ENCODE assay signal across 8 cellular contexts in genomic region chr9:125747765-125748510, GRCh38. TPM values are rescaled to one million over a fixed set of nuclear protein-coding genes. Genes with fewer than 3 reads are reported as not detected.
A peak's percentile ranks its signal among the peaks of the same experiment; 100 is the strongest.
DNase-seq lines count a peak whose midpoint lies in the region; ATAC-seq, FAIRE-seq and TF ChIP-seq lines count a peak whose summit lies in the region.

No MANE protein-coding gene starts in this region.

- RAD21 ChIA-PET in GM12878 (lab: Charles Lee; ENCODE audit: unreplicated experiment): interaction anchor here (0.9 to 4.4 kb wide), 6 partner anchors 9 to 187 kb away, joined by 3 to 35 read pairs (median 7); partner anchors contain the start of gene MAPKAP1

- CTCF ChIA-PET in GM12878 (lab: Yijun Ruan, JAX): interaction anchor here (1.2 kb wide), 1 partner anchor 44 kb away, joined by 3 read pairs; no protein-coding TSS in a partner anchor

- no peaks in the 10 kb centered on the region for H4K20me1 ChIP-seq in GM12878 (ENCODE audit: control insufficient read depth, insufficient read depth)

- BruUV-seq in GM12878 (replicated peaks; lab: Mats Ljungman, UMichigan): no TSS peak

- TF ChIP-seq CTCF in GM12878 (IDR thresholded peaks at IDR 0.05 in 2 of 3, conservative IDR thresholded peaks at IDR 0.05 in 1 of 3; ENCODE audit: control insufficient read depth in 2 of 3, extremely low read depth in 1 of 3, insufficient read depth in 1 of 3, low read depth in 3 of 3, low read length in 3 of 3): no peak

- FAIRE-seq in GM12878 (lab: Jason Lieb, UNC): no peak
- no peak for FAIRE-seq in small intestine (lab: Jason Lieb, UNC)

- H3K27ac ChIP-seq in SJCRH30: peak overlapping the region; percentile 65; the same call in 1 of the 2 replicates
- peak overlapping the region; percentile 89 for H3K27ac ChIP-seq in GM12878 (ENCODE audit: control insufficient read depth, insufficient read depth)
- H3K27ac ChIP-seq in small intestine (ENCODE audit: low read depth in 1 of 2, low read length in 1 of 2): peak overlapping the region; percentile 24 to 78

- H3K79me2 ChIP-seq in GM12878 (ENCODE audit: control insufficient read depth, insufficient read depth, low read length): peaks cover 57% of the 10 kb centered on the region

- TF ChIP-seq EP300 in GM12878 (IDR thresholded peaks at IDR 0.05; ENCODE audit: borderline replicate concordance in 1 of 2, control insufficient read depth in 1 of 2, low read depth in 2 of 2, low read length in 2 of 2): no peak

- peak overlapping the region; percentile 66 for H2AFZ ChIP-seq in GM12878 (ENCODE audit: control insufficient read depth, low read depth, low read length)

- in situ Hi-C loops in GM12878 (cut with MboI): no loop called here

- peak overlapping the region; percentile 90 for H3K9ac ChIP-seq in GM12878 (ENCODE audit: control insufficient read depth, insufficient read depth, low read length)

- H3K36me3 ChIP-seq in SJCRH30: peaks cover 34% of the 10 kb centered on the region
- H3K36me3 ChIP-seq in GM12878 (ENCODE audit: control insufficient read depth in 2 of 2, insufficient read depth in 2 of 2, low read length in 1 of 2): no peaks in the 10 kb centered on the region
- no peaks in the 10 kb centered on the region for H3K36me3 ChIP-seq in small intestine (ENCODE audit: control insufficient read depth in 2 of 2, insufficient read depth in 2 of 2, low read length in 2 of 2)

- ATAC-seq in GM12878: peak; percentile 1; the same call in 2 of the 3 replicates
- ATAC-seq in esophagus mucosa: no peak

- no peak for TF ChIP-seq RAD21 in GM12878 (IDR thresholded peaks at IDR 0.05; ENCODE audit: insufficient read depth, low read depth, low read length)

- SMC1A ChIA-PET in GM12878 (lab: Charles Lee; ENCODE audit: uncharacterized antibody, unreplicated experiment): interaction anchor here (1.1 to 4.0 kb wide), 2 partner anchors 43 to 82 kb away, joined by 3 to 34 read pairs; no protein-coding TSS in a partner anchor

- H3K4me1 ChIP-seq in SJCRH30 (peaks cover 48% of the 10 kb centered on the region), GM12878 (ENCODE audit: control insufficient read depth, insufficient read depth, low read length) (peaks cover 7% of the 10 kb centered on the region), small intestine (ENCODE audit: control insufficient read depth in 2 of 2, insufficient read depth in 1 of 2, low read depth in 1 of 2, low read length in 1 of 2) (peaks cover 3 to 6% of the 10 kb centered on the region in 2 donors)

- peak overlapping the region; percentile 71 for H3K4me2 ChIP-seq in GM12878 (ENCODE audit: control insufficient read depth, insufficient read depth)

- WGBS in GM12878 (ENCODE audit: insufficient coverage, insufficient replicate concordance, low lambda C conversion rate, missing lambda C conversion rate): under 1% methylated on average over 77 of the region's 89 CpGs
- WGBS in small intestine, 3 donors: 0 to 1% (median 1%) methylated on average over 60 to 89 of the region's 89 CpGs

- H3K9me3 ChIP-seq in SJCRH30 (replicated peaks): no peaks in the 10 kb centered on the region
- no peaks in the 10 kb centered on the region for H3K9me3 ChIP-seq in GM12878 (replicated peaks; ENCODE audit: control insufficient read depth, insufficient read depth, low read length)
- H3K9me3 ChIP-seq in iPS-18c (ENCODE audit: control insufficient read depth, insufficient read depth, low read length): no peaks in the 10 kb centered on the region
- H3K9me3 ChIP-seq in small intestine (ENCODE audit: control insufficient read depth, low read depth): no peaks in the 10 kb centered on the region

- POLR2A ChIA-PET in GM12878 (lab: Charles Lee): interaction anchor here (0.8 to 1.4 kb wide), 3 partner anchors 11 to 98 kb away, joined by 3 to 5 read pairs (median 4); no protein-coding TSS in a partner anchor

- intact Hi-C loops in GM12878 (cut with micrococcal nuclease; ENCODE audit: unreplicated experiment): loop anchor here (5.0 kb wide), 1 partner anchor 191 kb away; no protein-coding TSS in a partner anchor

- H3K27me3 ChIP-seq in SJCRH30: no peaks in the 10 kb centered on the region
- no peaks in the 10 kb centered on the region for H3K27me3 ChIP-seq in GM12878 (replicated peaks in 1 of 2; ENCODE audit: control insufficient read depth in 2 of 2, insufficient read depth in 2 of 2, low read length in 1 of 2)
- no peaks in the 10 kb centered on the region for H3K27me3 ChIP-seq in small intestine (ENCODE audit: control insufficient read depth in 2 of 2, insufficient read depth in 2 of 2, low read length in 2 of 2)

- H3K4me3 ChIP-seq in SJCRH30: peak overlapping the region; percentile 89
- H3K4me3 ChIP-seq in GM12878: peak overlapping the region; percentile 98
- peak overlapping the region; percentile 97 for H3K4me3 ChIP-seq in iPS-18c (ENCODE audit: insufficient read depth, low read depth, low read length)
- peak overlapping the region; percentile 66 to 70 for H3K4me3 ChIP-seq in small intestine (ENCODE audit: low read depth in 1 of 2, low read length in 2 of 2)

- peak; percentile 60 for DNase-seq in DMS53 (lab: John Stamatoyannopoulos, UW)
- no peak for DNase-seq in DMS53 treated with DMSO at 0.1 percent for 48 hours (lab: John Stamatoyannopoulos, UW; ENCODE audit: unreplicated experiment)
- DNase-seq in SJCRH30: peak; percentile 36 to 50
- DNase-seq in GM12878 (ENCODE audit: low read depth, low spot score): no peak
- DNase-seq in small intestine: peak; percentile 32
- no peak for DNase-seq in SKM-1 (lab: John Stamatoyannopoulos, UW; ENCODE audit: unreplicated experiment)

- TF ChIP-seq POLR2A in GM12878 (IDR thresholded peaks at IDR 0.05; ENCODE audit: low read depth, low read length): peak; percentile 68

TF ChIP-seq in GM12878, 131 proteins besides CTCF, POLR2A, EP300 and RAD21 (continues in another document):
- no peak for TF ChIP-seq ZNF274 (IDR thresholded peaks at IDR 0.05; ENCODE audit: insufficient read depth, insufficient read length)
- TF ChIP-seq ZBTB33 (IDR thresholded peaks at IDR 0.05): no peak
- no peak for TF ChIP-seq CREM (IDR thresholded peaks at IDR 0.05; ENCODE audit: low read depth)
- TF ChIP-seq PAX5 (IDR thresholded peaks at IDR 0.05; ENCODE audit: borderline replicate concordance, low read depth, low read length): no peak
- TF ChIP-seq BHLHE40 (IDR thresholded peaks at IDR 0.05; ENCODE audit: borderline replicate concordance in 1 of 2, low read depth in 2 of 2, low read length in 1 of 2): 0 out of 4 replicates have a peak, but pooled peaks of 1 of the 2 experiments have one; percentile 5

RNA-seq across cellular contexts. Expression of gene PBX3, which starts 0.8 kb away (rescaled TPM):
- total RNA-seq in SJCRH30 (2014; rRNA removed; shearing (Covaris generic)): 69.5 and 75.9 TPM in 2 replicates
- total RNA-seq in GM12878 (2013; cell fraction: nucleolus; rRNA removed): 530 and 531 TPM in 2 replicates
- total RNA-seq in GM12878 (2014; rRNA removed): 22.9 and 24.5 TPM in 2 replicates
- 21.3 and 23.3 TPM in 2 replicates for total RNA-seq in GM12878 (2014; rRNA removed; fragmentation: Illumina TruSeq; extraction: Trizol)
- total RNA-seq in GM12878 (2021): 33.4 and 34.6 TPM in 2 replicates
- 20.7 TPM for polyA plus RNA-seq in GM12878 (2011; ENCODE audit: low read depth)
- polyA plus RNA-seq in GM12878 (2011; rRNA removed): 146 and 184 TPM in 2 replicates
- polyA plus RNA-seq in GM12878 (2011; cell fraction: cytosol; rRNA removed): 71.8 and 77.9 TPM in 2 replicates
- polyA plus RNA-seq in GM12878 (2011; cell fraction: nucleus; rRNA removed): 159 and 168 TPM in 2 replicates
- 26.8 and 29.0 TPM in 2 replicates for polyA plus RNA-seq in GM12878 (2012)
- polyA plus RNA-seq in GM12878 (2014; fragmentation: Illumina TruSeq; extraction: Trizol): 21.5 and 26.9 TPM in 2 replicates
- polyA plus RNA-seq in GM12878 (2014; fragmentation: Nextera tagmentation; extraction: Ambion mirVana): 1 to 10 TPM; 6.7 to 9.1 TPM
- 27.6 and 38.2 TPM in 2 replicates for polyA plus RNA-seq in GM12878 (2014; rRNA removed)
- 10 to 100 TPM in 1 of 2 experiments, 1 to 10 TPM in 1; 9.5 to 13.3 TPM for polyA plus RNA-seq in GM12878 (2016; fragmentation: Nextera tagmentation; extraction: Ambion mirVana)
- polyA minus RNA-seq in GM12878 (2011; rRNA and poly(A)+ RNA removed): 168 and 196 TPM in 2 replicates
- 48.8 and 54.7 TPM in 2 replicates for polyA minus RNA-seq in GM12878 (2011; cell fraction: cytosol; rRNA and poly(A)+ RNA removed)
- 771 and 1,558 TPM in 2 replicates for polyA minus RNA-seq in GM12878 (2011; cell fraction: nucleus; rRNA and poly(A)+ RNA removed)
- 1 to 10 TPM; 2.5 to 8.7 (median 4.1) TPM for polyA plus RNA-seq in small intestine
- total RNA-seq in esophagus mucosa: 13.8 TPM

RNA-seq across cellular contexts. Expression of gene MAPKAP1, which starts 40.9 kb away (rescaled TPM):
- total RNA-seq in SJCRH30 (2014; rRNA removed; shearing (Covaris generic)): 103 and 109 TPM in 2 replicates
- total RNA-seq in GM12878 (2013; cell fraction: nucleolus; rRNA removed): 256 and 276 TPM in 2 replicates
- total RNA-seq in GM12878 (2014; rRNA removed) (106 and 126 TPM in 2 replicates), GM12878 (2014; rRNA removed; fragmentation: Illumina TruSeq; extraction: Trizol) (78.0 and 83.0 TPM in 2 replicates), GM12878 (2021) (98.0 and 107 TPM in 2 replicates), esophagus mucosa (57.1 TPM)
- polyA plus RNA-seq in GM12878 (2011; ENCODE audit: low read depth): 45.0 TPM
- polyA plus RNA-seq in GM12878 (2011; rRNA removed) (159 and 188 TPM in 2 replicates), GM12878 (2014; fragmentation: Illumina TruSeq; extraction: Trizol) (111 and 113 TPM in 2 replicates), GM12878 (2014; fragmentation: Nextera tagmentation; extraction: Ambion mirVana) (10 to 100 TPM in 1 of 2 experiments, 1 to 10 TPM in 1; 5.1 to 11.7 TPM), GM12878 (2014; rRNA removed) (94.5 and 109 TPM in 2 replicates), GM12878 (2016; fragmentation: Nextera tagmentation; extraction: Ambion mirVana) (100 to 1,000 TPM; 102 to 111 TPM), small intestine (10 to 100 TPM; 38.4 to 57.4 (median 45.0) TPM)
- 130 and 173 TPM in 2 replicates for polyA plus RNA-seq in GM12878 (2011; cell fraction: cytosol; rRNA removed)
- 145 and 148 TPM in 2 replicates for polyA plus RNA-seq in GM12878 (2011; cell fraction: nucleus; rRNA removed)
- 56.7 and 64.6 TPM in 2 replicates for polyA plus RNA-seq in GM12878 (2012)
- polyA minus RNA-seq in GM12878 (2011; rRNA and poly(A)+ RNA removed): 175 and 230 TPM in 2 replicates
- polyA minus RNA-seq in GM12878 (2011; cell fraction: cytosol; rRNA and poly(A)+ RNA removed): 27.7 and 30.5 TPM in 2 replicates
- 143 and 252 TPM in 2 replicates for polyA minus RNA-seq in GM12878 (2011; cell fraction: nucleus; rRNA and poly(A)+ RNA removed)

Comparison
In these comparisons a context has a peak if more than half of its experiments do, and no peak if none do; other contexts are left out.
1. DNase-seq: peak in DMS53 (single experiment), SJCRH30 (2 of 2) and small intestine (single experiment); none in DMS53 treated with DMSO at 0.1 percent for 48 hours (single experiment), GM12878 (single experiment) and SKM-1 (single experiment).
2. Peak in every context shown above with its lines, with median percentiles within 50 percentile points of each other: H3K27ac ChIP-seq and H3K4me3 ChIP-seq.